Comparison of ENCODE assay signal across 11 cellular contexts in the genomic region with DNA sequence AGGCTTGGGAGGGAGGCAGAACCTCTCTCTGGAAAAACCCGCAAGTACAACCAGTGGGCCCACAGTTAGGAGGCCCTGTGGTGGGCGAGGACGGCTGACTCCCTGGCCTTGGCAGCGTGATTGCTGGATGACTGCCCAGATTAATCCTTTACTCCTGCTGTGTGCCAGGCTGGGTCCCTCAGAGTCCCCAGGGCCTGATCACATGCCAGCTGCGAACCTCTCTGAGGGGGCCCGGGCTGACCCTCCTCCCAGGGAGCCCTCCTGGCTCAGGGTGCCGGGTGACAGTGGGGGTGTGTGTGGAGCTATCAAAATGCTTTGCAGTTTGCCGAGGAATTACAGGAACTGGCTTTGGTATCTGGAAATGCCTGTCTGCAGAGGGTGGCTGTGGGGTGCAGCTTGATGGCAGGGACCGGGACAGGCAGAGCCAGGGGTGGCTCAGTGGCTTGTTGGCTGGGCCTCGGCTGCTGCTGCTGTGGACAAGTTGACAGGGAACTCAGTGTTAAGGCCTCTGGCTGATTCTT. TPM values are rescaled to one million over a fixed set of nuclear protein-coding genes. Genes with fewer than 3 reads are reported as not detected.
DNase-seq lines count a peak whose midpoint lies in the region; ATAC-seq and TF ChIP-seq lines count a peak whose summit lies in the region.
"Had no signal": no experiment of that assay in that cellular context is flagged by ENCODE, and none has a peak within 500 bp of the region (broad histone marks: within the 10 kb centered on the region; RNA-seq: fewer than 3 reads in every experiment).

No MANE protein-coding gene starts in this region.

- H3K4me1 ChIP-seq in breast epithelium (peaks cover 2 to 13% of the 10 kb centered on the region in 2 donors), lower lobe of right lung (peaks cover 86% of the 10 kb centered on the region), urinary bladder (ENCODE audit: insufficient read depth) (no peaks in the 10 kb centered on the region)

- no peaks in the 10 kb centered on the region for H3K27me3 Mint-ChIP-seq in MCF 10A (ENCODE audit: insufficient read depth, unreplicated experiment)

- no TSS peak for BruUV-seq in MCF 10A (replicated peaks; lab: Mats Ljungman, UMichigan)

- intact Hi-C loops in breast epithelium (cut with DNase I; ENCODE audit: low total_unique reads) (loop anchor here (10.0 kb wide), 1 partner anchor 52 kb away; a partner anchor contains a TSS), MCF 10A (cut with micrococcal nuclease) (no loop called here), lower lobe of right lung (cut with DNase I) (no loop called here)

- WGBS in urinary bladder, result 34% methylated on average over 10 of the region's 10 CpGs

- no peak overlapping the region for H3K4me3 ChIP-seq in breast epithelium
- no peak overlapping the region for H3K4me3 ChIP-seq in lower lobe of right lung
- H3K4me3 ChIP-seq in urinary bladder (ENCODE audit: low read depth, low read length), result no peak overlapping the region

- H3K36me3 ChIP-seq in breast epithelium (no peaks in the 10 kb centered on the region), lower lobe of right lung (peaks cover 26% of the 10 kb centered on the region), urinary bladder (ENCODE audit: insufficient read depth) (no peaks in the 10 kb centered on the region)

- H3K4me1 Mint-ChIP-seq in MCF 10A (ENCODE audit: insufficient read depth, unreplicated experiment), result peaks cover 16% of the 10 kb centered on the region

- TF ChIP-seq CTCF in breast epithelium (IDR thresholded peaks at IDR 0.05) (no peak), MCF 10A (IDR thresholded peaks at IDR 0.05; ENCODE audit: unreplicated experiment) (no peak), lower lobe of right lung (IDR thresholded peaks at IDR 0.05) (no peak)

- H3K36me3 Mint-ChIP-seq in MCF 10A (ENCODE audit: insufficient read depth, unreplicated experiment), result peaks cover 39% of the 10 kb centered on the region

- H3K9me3 ChIP-seq in breast epithelium (no peaks in the 10 kb centered on the region), lower lobe of right lung (no peaks in the 10 kb centered on the region)

- ATAC-seq in lower lobe of right lung (peak; percentile 34 to 41), HG03045 (IDR thresholded peaks at IDR 0.05; ENCODE audit: unreplicated experiment) (no peak), HG02642 (IDR thresholded peaks at IDR 0.05; ENCODE audit: poor library complexity, unreplicated experiment) (no peak)

- DNase-seq in breast epithelium (ENCODE audit: low spot score in 2 of 2), result no peak
- no peak for DNase-seq in MCF 10A (ENCODE audit: unreplicated experiment)
- peak; percentile 36 for DNase-seq in brain pericyte (ENCODE audit: low read depth, low spot score)
- no peak for DNase-seq in lower lobe of right lung
- DNase-seq in stimulated activated CD4-positive, alpha-beta T cell treated with anti-CD3 and anti-CD28 coated beads, Interleukin-15, amount 100 ng/mL, for 24 hours, result no peak
- DNase-seq: activated CD4-positive, alpha-beta T cell treated with anti-CD3 and anti-CD28 coated beads, Interleukin-2, amount 50 U/mL, for 4 hours; DMS53; GOT3 had no signal

- H3K27ac Mint-ChIP-seq in MCF 10A (ENCODE audit: low read depth, unreplicated experiment), result no peak overlapping the region

- no peak overlapping the region for H3K4me3 Mint-ChIP-seq in MCF 10A (ENCODE audit: unreplicated experiment)

- H3K27ac ChIP-seq in breast epithelium (peak overlapping the region; percentile 60 to 76), lower lobe of right lung (peak overlapping the region; percentile 79), urinary bladder (ENCODE audit: low read depth) (peak overlapping the region; percentile 42)

- TF ChIP-seq POLR2A in breast epithelium (IDR thresholded peaks at IDR 0.05), result no peak

- H3K9me3 Mint-ChIP-seq in MCF 10A (ENCODE audit: unreplicated experiment), result no peaks in the 10 kb centered on the region

- H3K27me3 ChIP-seq in breast epithelium (no peaks in the 10 kb centered on the region), lower lobe of right lung (ENCODE audit: low read depth) (no peaks in the 10 kb centered on the region)

- CTCF ChIA-PET in MCF 10A (lab: Yijun Ruan, JAX), result interaction anchor here (0.5 to 0.6 kb wide), 2 partner anchors 274 to 353 kb away, joined by 3 read pairs; no protein-coding TSS in a partner anchor

- POLR2A ChIA-PET in MCF 10A (lab: Yijun Ruan, JAX), result interaction anchor here (0.6 kb wide), 2 partner anchors 48 to 288 kb away, joined by 3 to 4 read pairs; no protein-coding TSS in a partner anchor

RNA-seq across cellular contexts. Expression of a gene that starts 48.9 kb away (rescaled TPM):
- total RNA-seq in breast epithelium (10 to 100 TPM; 83.1 to 98.6 (median 84.5) TPM), MCF 10A (2022) (114 and 125 TPM in 2 replicates), lower lobe of right lung (282 TPM), urinary bladder (76.2 TPM)
- 87.0 TPM for polyA plus RNA-seq in urinary bladder

Comparison
In these comparisons a context has a peak if more than half of its experiments do, and no peak if none do; other contexts are left out.
1. ATAC-seq: peak in lower lobe of right lung (2 of 2); none in HG03045 (single experiment) and HG02642 (single experiment).
2. Peak in every context shown above with its lines, with median percentiles within 50 percentile points of each other: H3K27ac ChIP-seq.